Comparison of ENCODE assay signal across 25 cellular contexts in genomic region chr1:87673748-87674147, GRCh38.
DNase-seq lines count a peak whose midpoint lies in the region; ATAC-seq and TF ChIP-seq lines count a peak whose summit lies in the region.
"Had no signal": no experiment of that assay in that cellular context is flagged by ENCODE, and none has a peak within 500 bp of the region (broad histone marks: within the 10 kb centered on the region; RNA-seq: fewer than 3 reads in every experiment).

No MANE protein-coding gene starts in this region.

- H3K4me1 Mint-ChIP-seq in WTC11, result peaks cover 3% of the 10 kb centered on the region; the same call in 1 of the 2 replicates
- H3K4me1 Mint-ChIP-seq: central memory CD8-positive, alpha-beta T cell had no signal

- H2AFZ ChIP-seq in HCT116 (ENCODE audit: low read depth, low read length, poor library complexity, severe bottlenecking), result no peak overlapping the region

- TF ChIP-seq RAD21 in HCT116 (IDR thresholded peaks at IDR 0.05; ENCODE audit: low read depth), result peak; percentile 39

- no peaks in the 10 kb centered on the region for H3K4me1 ChIP-seq in HCT116 (ENCODE audit: control insufficient read depth in 1 of 2, insufficient read depth in 2 of 2, low read length in 2 of 2)
- no peaks in the 10 kb centered on the region for H3K4me1 ChIP-seq in foreskin keratinocyte
- H3K4me1 ChIP-seq: Caco-2, lower lobe of right lung, thyroid gland had no signal

- H3K9ac ChIP-seq in HCT116 (ENCODE audit: low read length), result no peak overlapping the region

- intact Hi-C loops in HCT116 (cut with micrococcal nuclease), result loop anchor here (10.0 kb wide), 1 partner anchor 281 kb away; no protein-coding TSS in a partner anchor

- H3K79me2 ChIP-seq in HCT116 (ENCODE audit: insufficient read depth, low read length), result no peaks in the 10 kb centered on the region

- H3K9me3 ChIP-seq in HCT116 (ENCODE audit: control insufficient read depth in 1 of 2, insufficient read depth in 1 of 2, low read depth in 1 of 2, low read length in 2 of 2), result no peaks in the 10 kb centered on the region
- H3K9me3 ChIP-seq: Caco-2, lower lobe of right lung, ovary, thyroid gland had no signal

- peaks cover 1% of the 10 kb centered on the region for H3K36me3 Mint-ChIP-seq in WTC11

- no peak overlapping the region for H3K27ac Mint-ChIP-seq in WTC11

- ATAC-seq in HCT116, result peak; percentile 49; the same call in 1 of the 2 replicates
- ATAC-seq in WTC11, result peak; percentile 62; the same call in 1 of the 2 replicates
- ATAC-seq in foreskin keratinocyte, result no peak
- no peak for ATAC-seq in HG02852 (IDR thresholded peaks at IDR 0.05; ENCODE audit: unreplicated experiment)
- ATAC-seq: lower lobe of right lung had no signal

- POLR2A ChIA-PET in HCT116 (lab: Charles Lee) (interaction anchor here (0.7 kb wide), 1 partner anchor 280 kb away, joined by 3 read pairs; no protein-coding TSS in a partner anchor), WTC11 (lab: Charles Lee) (no interaction called here)

- DNase-seq in AG09309 (ENCODE audit: low read depth) (no peak), HCT116 (ENCODE audit: low read depth, low spot score) (no peak), WTC11 (ENCODE audit: low spot score) (no peak), foreskin keratinocyte (no peak), amygdala (lab: John Stamatoyannopoulos, UW) (no peak), NCI-H2227 treated with DMSO at 0.1 percent for 48 hours (lab: John Stamatoyannopoulos, UW) (no peak), RKO (ENCODE audit: low spot score) (no peak)
- DNase-seq: activated CD4-positive, alpha-beta T cell treated with anti-CD3 and anti-CD28 coated beads, Interleukin-2, amount 50 U/mL, for 1 hour; activated CD8-positive, alpha-beta memory T cell treated with anti-CD3 and anti-CD28 coated beads, Interleukin-2, amount 50 U/mL, for 4 hours; activated effector memory CD4-positive, alpha-beta T cell treated with Interleukin-2 at 50 U/mL for 16 hours; Caco-2; effector CD8-positive, alpha-beta T cell; H7; hippocampal formation; islet precursor cell; lower lobe of right lung; NCI-H1436 treated with DMSO at 0.1 percent for 48 hours; NCI-H345; NK-92 treated with Interleukin-12 subunit alpha and Interleukin-12 subunit beta, amount 100 ng/mL, for 24 hours; ovary; stimulated activated CD4-positive, alpha-beta T cell treated with anti-CD3 and anti-CD28 coated beads, Interleukin-1b, Interleukin-23, amount 100 ng/mL, for 48 hours; stimulated activated naive CD4-positive, alpha-beta T cell; thyroid gland had no signal

- TF ChIP-seq POLR2A in HCT116 (IDR thresholded peaks at IDR 0.05; ENCODE audit: borderline replicate concordance, extremely low read depth, insufficient read depth, insufficient read length), result no peak

- no peaks in the 10 kb centered on the region for H3K36me3 ChIP-seq in HCT116 (ENCODE audit: control insufficient read depth in 1 of 2, insufficient read depth in 2 of 2, low read length in 2 of 2)
- H3K36me3 ChIP-seq: lower lobe of right lung, ovary, thyroid gland had no signal

- BruUV-seq in HCT116 (replicated peaks; lab: Mats Ljungman, UMichigan), result no TSS peak

- H3K9me3 Mint-ChIP-seq in WTC11, result peaks cover 15% of the 10 kb centered on the region
- H3K9me3 Mint-ChIP-seq: central memory CD8-positive, alpha-beta T cell had no signal

- peak; percentile 9 for TF ChIP-seq CTCF in AG09309 (IDR thresholded peaks at IDR 0.05; ENCODE audit: control insufficient read depth, insufficient read depth, low read depth, low read length, missing control alignments)
- no peak; a peak in 1 of 6 replicates for TF ChIP-seq CTCF in HCT116 (IDR thresholded peaks at IDR 0.05 in 2 of 3, conservative IDR thresholded peaks at IDR 0.05 in 1 of 3; ENCODE audit: borderline replicate concordance in 1 of 3, insufficient read depth in 1 of 3, low read depth in 2 of 3, low read length in 2 of 3)
- TF ChIP-seq CTCF in WTC11 (IDR thresholded peaks at IDR 0.05), result no peak
- peak; percentile 24 for TF ChIP-seq CTCF in foreskin keratinocyte (conservative IDR thresholded peaks at IDR 0.05)

- RAD21 ChIA-PET in HCT116 (lab: Charles Lee; ENCODE audit: low non-redundant PET in 1 of 2, low total read pairs in 2 of 2, uncharacterized antibody in 2 of 2, unreplicated experiment in 2 of 2), result interaction anchor here in 1 of 2 experiments (0.7 kb wide), 1 partner anchor 41 kb away, joined by 3 read pairs; no protein-coding TSS in a partner anchor

- H3K27me3 ChIP-seq in HCT116 (ENCODE audit: insufficient read depth, low read length) (no peaks in the 10 kb centered on the region), foreskin keratinocyte (no peaks in the 10 kb centered on the region)
- H3K27me3 ChIP-seq: ovary, thyroid gland had no signal

- CTCF ChIA-PET in HCT116 (lab: Charles Lee) (interaction anchor here (1.0 to 1.1 kb wide), 2 partner anchors 12 to 280 kb away, joined by 3 to 5 read pairs; no protein-coding TSS in a partner anchor), WTC11 (lab: Charles Lee) (interaction anchor here (0.8 to 2.1 kb wide), 3 partner anchors 280 to 381 kb away, joined by 3 to 6 read pairs (median 3); no protein-coding TSS in a partner anchor)

- no peaks in the 10 kb centered on the region for H4K20me1 ChIP-seq in HCT116 (ENCODE audit: insufficient read depth)

- H3K27ac ChIP-seq in HCT116 (ENCODE audit: low read depth, low read length) (no peak overlapping the region), foreskin keratinocyte (no peak overlapping the region)
- H3K27ac ChIP-seq: lower lobe of right lung, ovary, thyroid gland had no signal

- H3K9me2 ChIP-seq in HCT116 (ENCODE audit: insufficient read depth), result no peaks in the 10 kb centered on the region

- H3K4me2 ChIP-seq in HCT116 (ENCODE audit: low read length), result no peak overlapping the region

- H3K4me3 ChIP-seq in AG09309 (ENCODE audit: control insufficient read depth, low read depth, low read length) (no peak overlapping the region), HCT116 (replicated peaks in 1 of 2; ENCODE audit: low read depth in 1 of 2, low read length in 2 of 2) (no peak overlapping the region)
- H3K4me3 ChIP-seq: lower lobe of right lung, ovary, thyroid gland had no signal

- H3K27me3 Mint-ChIP-seq in WTC11 (ENCODE audit: low read depth), result no peaks in the 10 kb centered on the region
- H3K27me3 Mint-ChIP-seq: central memory CD8-positive, alpha-beta T cell had no signal

- H3K4me3 Mint-ChIP-seq in WTC11, result no peak overlapping the region
- H3K4me3 Mint-ChIP-seq: central memory CD8-positive, alpha-beta T cell had no signal

TF ChIP-seq in HCT116, 20 proteins besides CTCF, POLR2A, EP300 and RAD21:
- TF ChIP-seq SP1 (IDR thresholded peaks at IDR 0.05; ENCODE audit: low read depth), result no peak
- no peak for TF ChIP-seq FOSL1 (IDR thresholded peaks at IDR 0.05; ENCODE audit: low read depth)
TF ChIP-seq in HCT116: peak in this region for 0.

TF ChIP-seq in WTC11, 78 proteins besides CTCF, POLR2A, EP300 and RAD21 (continues in another document):
- TF ChIP-seq MAX (CRISPR knock-in tag; IDR thresholded peaks at IDR 0.05) (no peak), OVOL2 (CRISPR knock-in tag; IDR thresholded peaks at IDR 0.05; ENCODE audit: borderline replicate concordance) (no peak), CREB1 (CRISPR knock-in tag; IDR thresholded peaks at IDR 0.05) (no peak), ZNF671 (CRISPR knock-in tag; IDR thresholded peaks at IDR 0.05) (no peak), ETV6 (CRISPR knock-in tag; IDR thresholded peaks at IDR 0.05) (no peak), NFE2L1 (CRISPR knock-in tag; IDR thresholded peaks at IDR 0.05) (no peak), ZNF317 (CRISPR knock-in tag; IDR thresholded peaks at IDR 0.05; ENCODE audit: borderline replicate concordance, low read depth) (no peak), E2F1 (CRISPR knock-in tag; IDR thresholded peaks at IDR 0.05) (no peak), ZNF281 (CRISPR knock-in tag; IDR thresholded peaks at IDR 0.05) (no peak), ZNF232 (CRISPR knock-in tag; IDR thresholded peaks at IDR 0.05) (no peak), ZBTB21 (CRISPR knock-in tag; IDR thresholded peaks at IDR 0.05; ENCODE audit: borderline replicate concordance) (no peak), CREM (CRISPR knock-in tag; IDR thresholded peaks at IDR 0.05) (no peak)

Comparison
In these comparisons a context has a peak if more than half of its experiments do, and no peak if none do; other contexts are left out.
1. CTCF ChIP-seq: peak in AG09309 (single experiment) and foreskin keratinocyte (single experiment); none in HCT116 (0 of 3) and WTC11 (single experiment).
2. ATAC-seq: peak in HCT116 (single experiment) and WTC11 (single experiment); none in foreskin keratinocyte (single experiment) and HG02852 (single experiment).